In the genomic region with DNA sequence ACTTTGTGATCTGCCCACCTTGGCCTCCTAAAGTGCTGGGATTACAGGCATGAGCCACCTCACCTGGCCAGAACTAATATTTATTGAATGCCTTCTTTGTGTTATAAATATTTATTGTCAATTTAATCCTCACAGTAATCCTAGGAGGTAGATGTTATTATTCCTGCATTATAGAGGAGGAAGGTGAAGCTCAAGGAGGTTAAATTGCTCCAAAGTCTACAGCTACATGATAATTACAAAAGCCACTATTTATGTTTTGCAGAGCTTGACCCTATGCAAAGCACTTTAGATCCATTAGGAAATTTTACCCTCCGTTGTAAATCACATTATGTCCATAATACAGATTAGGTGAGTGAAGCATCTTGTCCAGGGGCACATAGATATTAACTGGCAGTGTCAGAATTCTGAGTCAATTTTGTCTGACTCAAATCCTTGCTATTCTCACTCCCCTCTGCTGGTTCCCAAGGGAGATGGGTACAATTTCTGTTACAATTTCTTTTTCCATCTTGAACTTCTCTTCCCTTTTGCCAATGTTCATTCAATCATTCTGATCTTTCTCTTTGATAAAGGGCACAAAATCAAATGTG, we compare ENCODE assay signal across 1 cellular context.
TF ChIP-seq lines count a peak whose summit lies in the region.

No MANE protein-coding gene starts in this region.

TF ChIP-seq in IMR-90, 13 proteins besides CTCF, POLR2A, EP300 and RAD21:
- TF ChIP-seq, protein P1, sequence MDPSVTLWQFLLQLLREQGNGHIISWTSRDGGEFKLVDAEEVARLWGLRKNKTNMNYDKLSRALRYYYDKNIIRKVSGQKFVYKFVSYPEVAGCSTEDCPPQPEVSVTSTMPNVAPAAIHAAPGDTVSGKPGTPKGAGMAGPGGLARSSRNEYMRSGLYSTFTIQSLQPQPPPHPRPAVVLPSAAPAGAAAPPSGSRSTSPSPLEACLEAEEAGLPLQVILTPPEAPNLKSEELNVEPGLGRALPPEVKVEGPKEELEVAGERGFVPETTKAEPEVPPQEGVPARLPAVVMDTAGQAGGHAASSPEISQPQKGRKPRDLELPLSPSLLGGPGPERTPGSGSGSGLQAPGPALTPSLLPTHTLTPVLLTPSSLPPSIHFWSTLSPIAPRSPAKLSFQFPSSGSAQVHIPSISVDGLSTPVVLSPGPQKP (IDR thresholded peaks at IDR 0.05; ENCODE audit: borderline replicate concordance, low read depth, low read length), result no peak
- TF ChIP-seq CHD1 (IDR thresholded peaks at IDR 0.05; ENCODE audit: low read depth, low read length), result no peak
- no peak for TF ChIP-seq BHLHE40 (IDR thresholded peaks at IDR 0.05; ENCODE audit: low read depth, low read length)
- no peak for TF ChIP-seq MAFK (IDR thresholded peaks at IDR 0.05; ENCODE audit: low read depth, low read length)
- no peak for TF ChIP-seq MAZ (IDR thresholded peaks at IDR 0.05; ENCODE audit: borderline replicate concordance, low read depth, low read length)
- no peak for TF ChIP-seq MXI1 (IDR thresholded peaks at IDR 0.05; ENCODE audit: borderline replicate concordance, low read depth, low read length)
